Comparison of ENCODE assay signal across 31 cellular contexts in the genomic region with DNA sequence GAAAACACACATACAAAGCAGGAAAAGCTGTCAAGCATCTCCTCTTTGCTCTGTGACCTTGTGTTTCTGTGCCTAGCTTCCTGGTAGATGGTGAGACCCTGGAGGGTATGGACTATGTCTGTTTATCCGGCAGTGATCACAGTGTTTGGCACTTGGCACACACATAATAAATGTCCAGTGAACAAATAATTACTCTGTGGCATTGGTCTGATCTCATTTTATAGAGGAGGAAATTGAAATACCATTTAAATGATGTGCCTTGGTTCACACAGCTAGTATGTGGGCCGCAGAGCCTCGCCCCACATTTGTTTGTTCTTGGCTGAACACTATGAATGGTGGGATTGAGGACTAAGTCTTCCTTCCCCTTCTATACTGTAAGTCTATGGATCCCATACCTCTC.
"Had no signal": no experiment of that assay in that cellular context is flagged by ENCODE, and none has a peak within 500 bp of the region (broad histone marks: within the 10 kb centered on the region; RNA-seq: fewer than 3 reads in every experiment).

No MANE protein-coding gene starts in this region.

- H3K9me3 ChIP-seq: ascending aorta, colonic mucosa, MG63, SJCRH30 had no signal

- ATAC-seq: activated CD4-positive, alpha-beta T cell treated with anti-CD3 and anti-CD28 coated beads for 36 hours; activated CD4-positive, CD25-positive, alpha-beta regulatory T cell treated with anti-CD3 and anti-CD28 coated beads, Interleukin-2, amount 50 U/mL, for 24 hours; activated CD8-positive, alpha-beta T cell treated with anti-CD3 and anti-CD28 coated beads, Interleukin-2, amount 10 ng/mL, durations not matched to agents 7 days and 5 days; K562; Panc1; WTC11 had no signal

- H3K36me3 ChIP-seq: ascending aorta, cardiac muscle cell, colonic mucosa, MG63, SJCRH30 had no signal

- H3K4me1 ChIP-seq: ascending aorta, colonic mucosa, SJCRH30 had no signal

- H3K27ac ChIP-seq: ascending aorta, cardiac muscle cell, colonic mucosa, SJCRH30, SK-N-MC had no signal

- FAIRE-seq: K562, TTC549 had no signal

- DNase-seq: activated CD4-positive, alpha-beta T cell treated with anti-CD3 and anti-CD28 coated beads for 36 hours; activated CD4-positive, alpha-beta T cell treated with anti-CD3 and anti-CD28 coated beads, Interleukin-2, amount 10 ng/mL, durations not matched to agents 7 days and 5 days; activated CD4-positive, alpha-beta T cell treated with anti-CD3 and anti-CD28 coated beads, Interleukin-2, amount 50 U/mL, for 48 hours; activated CD8-positive, alpha-beta T cell treated with anti-CD3 and anti-CD28 coated beads, Interleukin-2, amount 10 ng/mL, durations not matched to agents 7 days and 5 days; activated gamma-delta T cell; activated naive CD4-positive, alpha-beta T cell treated with Interleukin-2 at 50 U/mL for 16 hours; activated naive CD8-positive, alpha-beta T cell treated with anti-CD3 and anti-CD28 coated beads, Interleukin-2, amount 10 ng/mL, durations not matched to agents 7 days and 5 days; activated T-cell treated with anti-CD3 and anti-CD28 coated beads, Interleukin-2, amount 50 U/mL, for 24 hours; amygdala; colonic mucosa; MG63; NCI-H1105 treated with DMSO at 0.1 percent for 48 hours; NCI-H1436; NCI-H1694; NCI-H1930; NCI-H2107; NCI-H2171; NCI-H446 treated with DMSO at 0.1 percent for 48 hours; NCI-H524 treated with DMSO at 0.1 percent for 48 hours; NCI-H774; SHP77; SJCRH30; T1000 had no signal

- H3K4me3 ChIP-seq: ascending aorta, cardiac muscle cell, colonic mucosa, K562, MG63, SJCRH30, SK-N-MC had no signal

- H3K27me3 ChIP-seq: ascending aorta, cardiac muscle cell, colonic mucosa, MG63, SJCRH30 had no signal
